In the genomic region with DNA sequence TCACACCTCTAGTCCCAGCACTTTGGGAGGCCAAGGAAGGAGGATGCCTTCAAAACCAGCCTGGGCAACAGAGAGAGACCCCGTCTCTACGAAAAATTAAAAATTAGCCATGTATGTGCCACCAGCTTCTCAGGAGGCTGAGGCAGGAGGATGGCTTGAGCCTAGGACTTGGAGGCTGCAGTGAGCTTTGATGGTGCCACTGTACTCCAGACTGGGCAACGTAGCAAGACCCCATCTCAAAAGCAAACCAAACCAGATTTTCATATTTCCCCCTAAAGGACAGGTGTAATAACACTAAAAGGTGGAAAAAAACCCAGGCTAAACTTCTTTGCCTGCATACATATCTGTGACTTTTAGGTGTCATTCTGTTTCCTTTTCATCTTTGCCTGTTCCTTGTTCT, we compare ENCODE assay signal across 27 cellular contexts.
"Had no signal": no experiment of that assay in that cellular context is flagged by ENCODE, and none has a peak within 500 bp of the region (broad histone marks: within the 10 kb centered on the region; RNA-seq: fewer than 3 reads in every experiment).

No MANE protein-coding gene starts in this region.

- DNase-seq: activated CD4-positive, alpha-beta T cell treated with anti-CD3 and anti-CD28 coated beads for 48 hours; activated CD4-positive, alpha-beta T cell treated with anti-CD3 and anti-CD28 coated beads, Interleukin-2, amount 50 U/mL, for 48 hours; activated CD8-positive, alpha-beta memory T cell treated with anti-CD3 and anti-CD28 coated beads for 24 hours; activated effector memory CD4-positive, alpha-beta T cell treated with Interleukin-2 at 50 U/mL for 16 hours; activated naive CD4-positive, alpha-beta T cell treated with anti-CD3 and anti-CD28 coated beads for 36 hours; activated naive CD8-positive, alpha-beta T cell treated with anti-CD3 and anti-CD28 coated beads for 36 hours; adrenal gland; central memory CD4-positive, alpha-beta T cell; endodermal cell; foreskin keratinocyte; heart left ventricle; hypothalamus; immature natural killer cell; kidney; left colon; midbrain; naive thymus-derived CD4-positive, alpha-beta T cell; spleen; stimulated activated naive CD4-positive, alpha-beta T cell had no signal

- H3K4me1 ChIP-seq: breast epithelium, foreskin keratinocyte had no signal

- H3K36me3 Mint-ChIP-seq: immature natural killer cell had no signal

- H3K4me3 ChIP-seq: adrenal gland, breast epithelium, esophagus muscularis mucosa, heart left ventricle, right atrium auricular region, spleen, tibial nerve had no signal

- H3K36me3 ChIP-seq: adrenal gland, breast epithelium, esophagus muscularis mucosa, heart left ventricle, right atrium auricular region, spleen, tibial nerve had no signal

- FAIRE-seq: astrocyte, kidney, TTC549, urothelium cell line had no signal

- H3K9me3 Mint-ChIP-seq: activated naive CD4-positive, alpha-beta T cell treated with anti-CD3 and anti-CD28 coated beads for 36 hours; dendritic cell treated with granulocyte-macrophage colony-stimulating factor and Interleukin-4, amounts not matched to agents 40 ng/mL and 50 ng/mL, for 4 days; endodermal cell; immature natural killer cell had no signal

- H3K27me3 ChIP-seq: adrenal gland, breast epithelium, esophagus muscularis mucosa, foreskin keratinocyte, heart left ventricle, right atrium auricular region, spleen, tibial nerve had no signal

- H3K9me3 ChIP-seq: adrenal gland, breast epithelium, esophagus muscularis mucosa, heart left ventricle, right atrium auricular region, spleen, tibial nerve had no signal

- H3K27ac Mint-ChIP-seq: activated naive CD4-positive, alpha-beta T cell treated with anti-CD3 and anti-CD28 coated beads for 36 hours; activated naive CD8-positive, alpha-beta T cell treated with anti-CD3 and anti-CD28 coated beads for 36 hours; dendritic cell treated with granulocyte-macrophage colony-stimulating factor and Interleukin-4, amounts not matched to agents 40 ng/mL and 50 ng/mL, for 4 days; endodermal cell; naive thymus-derived CD4-positive, alpha-beta T cell had no signal

- H3K27me3 Mint-ChIP-seq: activated naive CD8-positive, alpha-beta T cell treated with anti-CD3 and anti-CD28 coated beads for 36 hours; dendritic cell treated with granulocyte-macrophage colony-stimulating factor and Interleukin-4, amounts not matched to agents 40 ng/mL and 50 ng/mL, for 4 days; naive thymus-derived CD4-positive, alpha-beta T cell had no signal

- H3K4me3 Mint-ChIP-seq: activated naive CD4-positive, alpha-beta T cell treated with anti-CD3 and anti-CD28 coated beads for 36 hours; activated naive CD8-positive, alpha-beta T cell treated with anti-CD3 and anti-CD28 coated beads for 36 hours; dendritic cell treated with granulocyte-macrophage colony-stimulating factor and Interleukin-4, amounts not matched to agents 40 ng/mL and 50 ng/mL, for 4 days; endodermal cell; immature natural killer cell had no signal
